ENCODE assay signal across 16 cellular contexts in genomic region chr3:161977063-161977462, GRCh38.
A peak's percentile ranks its signal among the peaks of the same experiment; 100 is the strongest.
DNase-seq lines count a peak whose midpoint lies in the region; ATAC-seq, FAIRE-seq and TF ChIP-seq lines count a peak whose summit lies in the region.
"Had no signal": no experiment of that assay in that cellular context is flagged by ENCODE, and none has a peak within 500 bp of the region (broad histone marks: within the 10 kb centered on the region; RNA-seq: fewer than 3 reads in every experiment).

No MANE protein-coding gene starts in this region.

- H3K27me3 ChIP-seq in astrocyte (ENCODE audit: insufficient read depth, low read length): no peaks in the 10 kb centered on the region
- H3K27me3 ChIP-seq: esophagus squamous epithelium, sigmoid colon had no signal

- no peak overlapping the region for H3K9ac ChIP-seq in astrocyte (ENCODE audit: low read length)

- H4K20me1 ChIP-seq in astrocyte (ENCODE audit: insufficient read depth, low read length): no peaks in the 10 kb centered on the region

- peak overlapping the region; percentile 37 for H3K4me2 ChIP-seq in astrocyte (ENCODE audit: low read length)

- H3K9me3 ChIP-seq in astrocyte (ENCODE audit: insufficient read depth, low read depth, low read length): peaks cover 2% of the 10 kb centered on the region
- H3K9me3 ChIP-seq: sigmoid colon had no signal

- peak overlapping the region; percentile 8 for H3K27ac ChIP-seq in astrocyte (ENCODE audit: low read depth, low read length)
- H3K27ac ChIP-seq: esophagus squamous epithelium, sigmoid colon had no signal

- H3K4me1 ChIP-seq in astrocyte (ENCODE audit: insufficient read depth, low read length): peaks cover 8% of the 10 kb centered on the region
- H3K4me1 ChIP-seq: esophagus squamous epithelium had no signal

- peaks cover 1% of the 10 kb centered on the region for H3K36me3 Mint-ChIP-seq in astrocyte (ENCODE audit: low read depth, unreplicated experiment)
- no peaks in the 10 kb centered on the region for H3K36me3 Mint-ChIP-seq in neural crest cell (ENCODE audit: low read depth)
- H3K36me3 Mint-ChIP-seq: naive thymus-derived CD8-positive, alpha-beta T cell had no signal

- peaks cover 5% of the 10 kb centered on the region for H3K9me3 Mint-ChIP-seq in astrocyte (ENCODE audit: unreplicated experiment)
- peaks cover 5% of the 10 kb centered on the region for H3K9me3 Mint-ChIP-seq in neural crest cell

- H3K36me3 ChIP-seq in astrocyte (ENCODE audit: insufficient read depth, low read length): no peaks in the 10 kb centered on the region
- H3K36me3 ChIP-seq: esophagus squamous epithelium, sigmoid colon had no signal

- H3K27me3 Mint-ChIP-seq in astrocyte (ENCODE audit: low read depth, unreplicated experiment) (no peaks in the 10 kb centered on the region), neural crest cell (ENCODE audit: low read depth) (no peaks in the 10 kb centered on the region)
- H3K27me3 Mint-ChIP-seq: naive thymus-derived CD8-positive, alpha-beta T cell; T-helper 17 cell had no signal

- DNase-seq in GM12865 (ENCODE audit: low read depth) (peak; percentile 12), astrocyte (ENCODE audit: low read depth) (peak; percentile 65), neural crest cell (ENCODE audit: low read depth, low spot score) (no peak), NCI-H345 treated with DMSO at 0.1 percent for 48 hours (lab: John Stamatoyannopoulos, UW; ENCODE audit: unreplicated experiment) (no peak), GOT3 (lab: John Stamatoyannopoulos, UW) (no peak)
- DNase-seq in activated CD4-positive, CD25-positive, alpha-beta regulatory T cell (lab: John Stamatoyannopoulos, UW): no peak
- DNase-seq: activated CD4-positive, alpha-beta T cell treated with anti-CD3 and anti-CD28 coated beads, Interleukin-2, amount 50 U/mL, for 4 hours; activated gamma-delta T cell treated with Interleukin-2 at 50 U/mL for 16 hours; DMS153; esophagus squamous epithelium; kidney; naive thymus-derived CD8-positive, alpha-beta T cell; NCI-H1930; sigmoid colon; T-helper 17 cell had no signal

- peaks cover 9% of the 10 kb centered on the region for H3K4me1 Mint-ChIP-seq in astrocyte (ENCODE audit: low read depth, unreplicated experiment)
- peaks cover 14% of the 10 kb centered on the region for H3K4me1 Mint-ChIP-seq in neural crest cell
- H3K4me1 Mint-ChIP-seq: naive thymus-derived CD8-positive, alpha-beta T cell; T-helper 17 cell had no signal

- peak overlapping the region; percentile 59 for H2AFZ ChIP-seq in astrocyte (ENCODE audit: low read depth, low read length)

- FAIRE-seq in astrocyte (lab: Jason Lieb, UNC): no peak
- FAIRE-seq: kidney had no signal

- H3K79me2 ChIP-seq in astrocyte (ENCODE audit: insufficient read depth, low read length): no peaks in the 10 kb centered on the region

- H3K4me3 Mint-ChIP-seq in astrocyte (ENCODE audit: unreplicated experiment) (no peak overlapping the region), neural crest cell (no peak overlapping the region)
- H3K4me3 Mint-ChIP-seq: naive thymus-derived CD8-positive, alpha-beta T cell; T-helper 17 cell had no signal

- peak; percentile 53 for ATAC-seq in HG03025 (IDR thresholded peaks at IDR 0.05; ENCODE audit: low FRiP score, unreplicated experiment)
- ATAC-seq: naive thymus-derived CD8-positive, alpha-beta T cell; T-helper 17 cell had no signal

- H3K27ac Mint-ChIP-seq in astrocyte (ENCODE audit: unreplicated experiment) (no peak overlapping the region), neural crest cell (ENCODE audit: unreplicated experiment) (peak overlapping the region; percentile 71)
- H3K27ac Mint-ChIP-seq: naive thymus-derived CD8-positive, alpha-beta T cell; T-helper 17 cell had no signal

- TF ChIP-seq CTCF in GM12865 (IDR thresholded peaks at IDR 0.05; ENCODE audit: insufficient read depth, low read depth, low read length, missing control alignments) (no peak), astrocyte (IDR thresholded peaks at IDR 0.05; ENCODE audit: insufficient read depth, low read depth, low read length) (no peak), neural crest cell (conservative IDR thresholded peaks at IDR 0.05) (no peak)

- H3K4me3 ChIP-seq in GM12865 (ENCODE audit: low read depth, low read length): no peak overlapping the region
- no peak overlapping the region for H3K4me3 ChIP-seq in astrocyte (ENCODE audit: insufficient read depth, low read depth, low read length)
- H3K4me3 ChIP-seq: esophagus squamous epithelium, sigmoid colon had no signal

Comparison
In these comparisons a context has a peak if more than half of its experiments do, and no peak if none do; other contexts are left out.
1. DNase-seq: peak in GM12865 (single experiment) and astrocyte (single experiment); none in neural crest cell (single experiment), NCI-H345 treated with DMSO at 0.1 percent for 48 hours (single experiment), activated CD4-positive, CD25-positive, alpha-beta regulatory T cell (0 of 4) and GOT3 (single experiment).